Comparison of ENCODE assay signal across 34 cellular contexts in the genomic region with DNA sequence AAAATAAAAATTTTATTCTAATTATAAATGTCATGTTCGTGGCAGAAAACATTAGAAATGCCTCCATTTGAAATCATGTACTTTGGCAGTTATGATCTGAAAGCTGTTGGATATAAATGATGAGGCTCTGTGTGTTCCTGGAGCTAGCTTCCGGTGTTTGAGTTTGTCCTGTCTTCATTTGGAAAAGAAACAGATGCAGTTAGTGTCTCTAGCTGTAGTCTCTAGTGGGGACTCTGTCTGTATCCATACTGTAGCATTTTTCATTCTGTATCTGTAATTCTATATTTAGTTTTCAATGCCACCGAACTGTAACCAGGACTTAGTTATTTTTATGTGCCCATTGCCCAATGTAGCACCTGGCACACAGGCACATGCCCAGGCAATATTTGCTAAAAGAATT.
"Had no signal": no experiment of that assay in that cellular context is flagged by ENCODE, and none has a peak within 500 bp of the region (broad histone marks: within the 10 kb centered on the region; RNA-seq: fewer than 3 reads in every experiment).

No MANE protein-coding gene starts in this region.

- H3K4me1 Mint-ChIP-seq: activated CD4-positive, alpha-beta T cell treated with anti-CD3 and anti-CD28 coated beads for 36 hours; activated CD4-positive, alpha-beta T cell treated with anti-CD3 and anti-CD28 coated beads, Interleukin-2, amount 10 ng/mL, durations not matched to agents 7 days and 5 days; activated naive CD4-positive, alpha-beta T cell treated with anti-CD3 and anti-CD28 coated beads, Interleukin-2, amount 50 U/mL, for 24 hours; activated naive CD8-positive, alpha-beta T cell treated with anti-CD3 and anti-CD28 coated beads, Interleukin-2, amount 10 ng/mL, durations not matched to agents 7 days and 5 days had no signal

- H3K36me3 ChIP-seq: ascending aorta, Peyer's patch, SJSA1 had no signal

- ATAC-seq: activated CD4-positive, alpha-beta T cell treated with anti-CD3 and anti-CD28 coated beads for 36 hours; activated CD4-positive, CD25-positive, alpha-beta regulatory T cell treated with anti-CD3 and anti-CD28 coated beads, Interleukin-2, amount 50 U/mL, for 24 hours; activated CD8-positive, alpha-beta T cell treated with anti-CD3 and anti-CD28 coated beads, Interleukin-2, amount 10 ng/mL, durations not matched to agents 7 days and 5 days; PC-3 had no signal

- H3K36me3 Mint-ChIP-seq: activated naive CD8-positive, alpha-beta T cell treated with anti-CD3 and anti-CD28 coated beads, Interleukin-2, amount 10 ng/mL, durations not matched to agents 7 days and 5 days had no signal

- H3K4me3 ChIP-seq: ascending aorta, Peyer's patch, SJSA1 had no signal

- H3K27me3 ChIP-seq: ascending aorta, Peyer's patch, SJSA1 had no signal

- H3K4me1 ChIP-seq: ascending aorta, Peyer's patch, SJSA1 had no signal

- H3K4me3 Mint-ChIP-seq: activated CD4-positive, alpha-beta T cell treated with anti-CD3 and anti-CD28 coated beads for 36 hours; activated CD4-positive, alpha-beta T cell treated with anti-CD3 and anti-CD28 coated beads, Interleukin-2, amount 10 ng/mL, durations not matched to agents 7 days and 5 days; activated CD8-positive, alpha-beta T cell treated with anti-CD3 and anti-CD28 coated beads, Interleukin-2, amount 10 ng/mL, durations not matched to agents 7 days and 5 days; activated naive CD4-positive, alpha-beta T cell treated with anti-CD3 and anti-CD28 coated beads, Interleukin-2, amount 50 U/mL, for 24 hours; activated naive CD8-positive, alpha-beta T cell treated with anti-CD3 and anti-CD28 coated beads, Interleukin-2, amount 10 ng/mL, durations not matched to agents 7 days and 5 days; activated T-cell treated with anti-CD3 and anti-CD28 coated beads, Interleukin-2, amount 50 U/mL, for 24 hours; IgD-negative memory B cell; T-helper 1 cell treated with Interleukin-12 subunit alpha and Interleukin-12 subunit beta and Interleukin-4 antibody, amounts not matched to agents 30 μg/mL and 1 μg/mL, for 36 hours; T-helper 2 cell treated with Interferon-gamma antibody and Interleukin-4, amounts not matched to agents 5 μg/mL and 100 μg/mL, for 36 hours; WTC11 had no signal

- H3K9me3 ChIP-seq: ascending aorta, Peyer's patch, SJSA1 had no signal

- H3K27ac ChIP-seq: ascending aorta, Peyer's patch, SJSA1 had no signal

- H3K9me3 Mint-ChIP-seq: activated CD4-positive, alpha-beta T cell treated with anti-CD3 and anti-CD28 coated beads, Interleukin-2, amount 10 ng/mL, durations not matched to agents 7 days and 5 days; activated naive CD4-positive, alpha-beta T cell treated with anti-CD3 and anti-CD28 coated beads, Interleukin-2, amount 50 U/mL, for 24 hours; activated naive CD8-positive, alpha-beta T cell treated with anti-CD3 and anti-CD28 coated beads, Interleukin-2, amount 10 ng/mL, durations not matched to agents 7 days and 5 days; activated T-helper 2 cell treated with anti-CD3 and anti-CD28 coated beads, Interferon-gamma antibody, Interleukin-2, Interleukin-4, amounts not matched to agents 10 μg/mL and 5 μg/mL and 100 μg/mL, durations not matched to agents 14 hours and 24 hours and 36 hours; IgD-negative memory B cell; T-helper 1 cell treated with Interleukin-12 subunit alpha and Interleukin-12 subunit beta and Interleukin-4 antibody, amounts not matched to agents 30 μg/mL and 1 μg/mL, for 36 hours; T-helper 2 cell treated with Interferon-gamma antibody and Interleukin-4, amounts not matched to agents 5 μg/mL and 100 μg/mL, for 36 hours had no signal

- H3K27me3 Mint-ChIP-seq: activated CD4-positive, alpha-beta T cell treated with anti-CD3 and anti-CD28 coated beads, Interleukin-2, amount 10 ng/mL, durations not matched to agents 7 days and 5 days; activated T-cell treated with anti-CD3 and anti-CD28 coated beads, Interleukin-2, amount 50 U/mL, for 24 hours; IgD-negative memory B cell had no signal

- DNase-seq: activated CD4-positive, alpha-beta T cell treated with anti-CD3 and anti-CD28 coated beads for 36 hours; activated CD4-positive, alpha-beta T cell treated with anti-CD3 and anti-CD28 coated beads, Interleukin-2, amount 10 ng/mL, durations not matched to agents 7 days and 5 days; activated CD4-positive, alpha-beta T cell treated with anti-CD3 and anti-CD28 coated beads, Interleukin-2, amount 50 U/mL, for 48 hours; activated CD8-positive, alpha-beta T cell treated with anti-CD3 and anti-CD28 coated beads, Interleukin-2, amount 10 ng/mL, durations not matched to agents 7 days and 5 days; activated gamma-delta T cell; activated naive CD4-positive, alpha-beta T cell treated with Interleukin-2 at 50 U/mL for 16 hours; activated naive CD8-positive, alpha-beta T cell treated with anti-CD3 and anti-CD28 coated beads, Interleukin-2, amount 10 ng/mL, durations not matched to agents 7 days and 5 days; activated T-cell treated with anti-CD3 and anti-CD28 coated beads, Interleukin-2, amount 50 U/mL, for 24 hours; amygdala; KG1; MM.1S; MV-4-11; NCI-H1092; NCI-H1436 treated with DMSO at 0.1 percent for 48 hours; NCI-H1694 treated with DMSO at 0.1 percent for 48 hours; NCI-H2029; NCI-H2171 treated with DMSO at 0.1 percent for 48 hours; NCI-H2227 treated with DMSO at 0.1 percent for 48 hours; NCI-H446; NCI-H510A treated with DMSO at 0.1 percent for 48 hours; NCI-H774; PC-3; Peyer's patch; RPMI8226; SHP77 treated with DMSO at 0.1 percent for 48 hours had no signal

- H3K27ac Mint-ChIP-seq: activated CD4-positive, alpha-beta T cell treated with anti-CD3 and anti-CD28 coated beads for 36 hours; activated CD4-positive, alpha-beta T cell treated with anti-CD3 and anti-CD28 coated beads, Interleukin-2, amount 10 ng/mL, durations not matched to agents 7 days and 5 days; activated CD8-positive, alpha-beta T cell treated with anti-CD3 and anti-CD28 coated beads, Interleukin-2, amount 10 ng/mL, durations not matched to agents 7 days and 5 days; activated naive CD4-positive, alpha-beta T cell treated with anti-CD3 and anti-CD28 coated beads, Interleukin-2, amount 50 U/mL, for 24 hours; activated naive CD8-positive, alpha-beta T cell treated with anti-CD3 and anti-CD28 coated beads, Interleukin-2, amount 10 ng/mL, durations not matched to agents 7 days and 5 days; activated T-cell treated with anti-CD3 and anti-CD28 coated beads, Interleukin-2, amount 50 U/mL, for 24 hours; activated T-helper 2 cell treated with anti-CD3 and anti-CD28 coated beads, Interferon-gamma antibody, Interleukin-2, Interleukin-4, amounts not matched to agents 10 μg/mL and 5 μg/mL and 100 μg/mL, durations not matched to agents 14 hours and 24 hours and 36 hours; IgD-negative memory B cell; T-helper 1 cell treated with Interleukin-12 subunit alpha and Interleukin-12 subunit beta and Interleukin-4 antibody, amounts not matched to agents 30 μg/mL and 1 μg/mL, for 36 hours; T-helper 2 cell treated with Interferon-gamma antibody and Interleukin-4, amounts not matched to agents 5 μg/mL and 100 μg/mL, for 36 hours; WTC11 had no signal
